Comparison of ENCODE assay signal across 15 cellular contexts in genomic region chr4:7322166-7322991, GRCh38.
DNase-seq lines count a peak whose midpoint lies in the region; ATAC-seq and TF ChIP-seq lines count a peak whose summit lies in the region.
"Had no signal": no experiment of that assay in that cellular context is flagged by ENCODE, and none has a peak within 500 bp of the region (broad histone marks: within the 10 kb centered on the region; RNA-seq: fewer than 3 reads in every experiment).

No MANE protein-coding gene starts in this region.

- no peak overlapping the region for H2AFZ ChIP-seq in GM23338

- no peaks in the 10 kb centered on the region for H4K20me1 ChIP-seq in GM23338 (replicated peaks; ENCODE audit: insufficient read depth)

- no peak for TF ChIP-seq POLR2A in ovary (IDR thresholded peaks at IDR 0.05)

- peaks cover 4% of the 10 kb centered on the region; the same call in 1 of the 2 replicates for H3K9me2 ChIP-seq in GM23338 (ENCODE audit: insufficient read depth)

- H3K9me3 ChIP-seq in ovary: no peaks in the 10 kb centered on the region

- TF ChIP-seq CTCF in GM23338 (conservative IDR thresholded peaks at IDR 0.05; ENCODE audit: low read depth in 2 of 2) (no peak), ovary (IDR thresholded peaks at IDR 0.05) (no peak)

- peak; percentile 35 for DNase-seq in GM23338 (ENCODE audit: low spot score)
- peak in 34 of 58 donors; percentile 26 to 80 (median 58) for DNase-seq in anterior cingulate cortex (lab: John Stamatoyannopoulos, UW)
- peak; percentile 54 for DNase-seq in iPS-NIHi11 (ENCODE audit: low spot score)
- peak; percentile 52 to 74 (median 65) for DNase-seq in ovary
- no peak for DNase-seq in activated T-helper 2 cell treated with anti-CD3 and anti-CD28 coated beads, Interferon-gamma antibody, Interleukin-2, Interleukin-4, amounts not matched to agents 10 μg/mL and 5 μg/mL and 100 μg/mL, durations not matched to agents 14 hours and 24 hours and 36 hours (ENCODE audit: low spot score)
- no peak for DNase-seq in NCI-H1048 (lab: John Stamatoyannopoulos, UW)
- DNase-seq: activated CD4-positive, CD25-positive, alpha-beta regulatory T cell treated with anti-CD3 and anti-CD28 coated beads, Interleukin-2, amount 50 U/mL, for 72 hours; effector memory CD8-positive, alpha-beta T cell; HCEC 1CT; NK-92 treated with Interleukin-12 subunit alpha and Interleukin-12 subunit beta, amount 100 ng/mL, for 24 hours; stimulated activated naive CD4-positive, alpha-beta T cell treated with Interleukin-2 at 50 U/mL for 16 hours had no signal

- H3K4me3 ChIP-seq in GM23338 (no peak overlapping the region), ovary (no peak overlapping the region)
- H3K4me3 ChIP-seq: GM12878 had no signal

- TF ChIP-seq EP300 in ovary (IDR thresholded peaks at IDR 0.05): no peak

- 29 to 40% (median 37%) methylated on average over 18 of the region's 18 CpGs for WGBS in ovary, 3 donors

- peaks cover 9% of the 10 kb centered on the region for H3K4me1 Mint-ChIP-seq in GM23338
- H3K4me1 Mint-ChIP-seq in activated T-helper 2 cell treated with anti-CD3 and anti-CD28 coated beads, Interferon-gamma antibody, Interleukin-2, Interleukin-4, amounts not matched to agents 10 μg/mL and 5 μg/mL and 100 μg/mL, durations not matched to agents 14 hours and 24 hours and 36 hours (ENCODE audit: low read depth): no peaks in the 10 kb centered on the region
- H3K4me1 Mint-ChIP-seq in stimulated activated memory B cell treated with anti-CD40 and anti-IgM and Interleukin-4, amounts not matched to agents 10 μg/mL and 1 μg/mL and 100 μg/mL, for 72 hours: no peaks in the 10 kb centered on the region

- no peaks in the 10 kb centered on the region for H3F3A ChIP-seq in GM23338 (replicated peaks; ENCODE audit: low read depth)

- H3K4me2 ChIP-seq in GM23338: no peak overlapping the region

- H3K27me3 ChIP-seq in GM23338 (ENCODE audit: insufficient read depth) (no peaks in the 10 kb centered on the region), ovary (no peaks in the 10 kb centered on the region)

- no peaks in the 10 kb centered on the region for H3K79me2 ChIP-seq in GM23338 (replicated peaks; ENCODE audit: insufficient read depth)

- H3K27me3 Mint-ChIP-seq in GM23338 (ENCODE audit: insufficient read depth, low read depth, poor library complexity): peaks cover 5% of the 10 kb centered on the region
- H3K27me3 Mint-ChIP-seq in activated T-helper 2 cell treated with anti-CD3 and anti-CD28 coated beads, Interferon-gamma antibody, Interleukin-2, Interleukin-4, amounts not matched to agents 10 μg/mL and 5 μg/mL and 100 μg/mL, durations not matched to agents 14 hours and 24 hours and 36 hours (ENCODE audit: low read depth): no peaks in the 10 kb centered on the region
- H3K27me3 Mint-ChIP-seq in stimulated activated memory B cell treated with anti-CD40 and anti-IgM and Interleukin-4, amounts not matched to agents 10 μg/mL and 1 μg/mL and 100 μg/mL, for 72 hours: peaks cover 7% of the 10 kb centered on the region

- no peaks in the 10 kb centered on the region for H3K4me1 ChIP-seq in GM23338 (ENCODE audit: insufficient read depth)
- H3K4me1 ChIP-seq in ovary (ENCODE audit: insufficient read depth): peaks cover 2% of the 10 kb centered on the region

- ATAC-seq in GM23338 (peak; percentile 56), HG02970 (IDR thresholded peaks at IDR 0.05; ENCODE audit: low FRiP score, unreplicated experiment) (no peak)
- ATAC-seq in stimulated activated memory B cell treated with anti-CD40 and anti-IgM and Interleukin-4, amounts not matched to agents 10 μg/mL and 1 μg/mL and 100 μg/mL, for 72 hours: no peak
- ATAC-seq: effector memory CD8-positive, alpha-beta T cell; GM12878 had no signal

- no peak overlapping the region for H3K27ac ChIP-seq in GM23338 (ENCODE audit: low read depth)
- H3K27ac ChIP-seq in ovary: no peak overlapping the region

- no peak overlapping the region for H3K4me3 Mint-ChIP-seq in GM23338
- H3K4me3 Mint-ChIP-seq in activated T-helper 2 cell treated with anti-CD3 and anti-CD28 coated beads, Interferon-gamma antibody, Interleukin-2, Interleukin-4, amounts not matched to agents 10 μg/mL and 5 μg/mL and 100 μg/mL, durations not matched to agents 14 hours and 24 hours and 36 hours (ENCODE audit: low read depth): no peak overlapping the region
- no peak overlapping the region for H3K4me3 Mint-ChIP-seq in stimulated activated memory B cell treated with anti-CD40 and anti-IgM and Interleukin-4, amounts not matched to agents 10 μg/mL and 1 μg/mL and 100 μg/mL, for 72 hours
- H3K4me3 Mint-ChIP-seq: effector memory CD8-positive, alpha-beta T cell; T-helper 1 cell treated with Interleukin-12 subunit alpha and Interleukin-12 subunit beta and Interleukin-4 antibody, amounts not matched to agents 30 μg/mL and 1 μg/mL, for 36 hours had no signal

- H3K9me3 Mint-ChIP-seq in GM23338: peaks cover 7% of the 10 kb centered on the region; the same call in 1 of the 3 replicates
- peaks cover 7% of the 10 kb centered on the region for H3K9me3 Mint-ChIP-seq in activated T-helper 2 cell treated with anti-CD3 and anti-CD28 coated beads, Interferon-gamma antibody, Interleukin-2, Interleukin-4, amounts not matched to agents 10 μg/mL and 5 μg/mL and 100 μg/mL, durations not matched to agents 14 hours and 24 hours and 36 hours
- peaks cover 10% of the 10 kb centered on the region for H3K9me3 Mint-ChIP-seq in stimulated activated memory B cell treated with anti-CD40 and anti-IgM and Interleukin-4, amounts not matched to agents 10 μg/mL and 1 μg/mL and 100 μg/mL, for 72 hours
- H3K9me3 Mint-ChIP-seq: effector memory CD8-positive, alpha-beta T cell had no signal

- H3K36me3 Mint-ChIP-seq in GM23338 (ENCODE audit: low read depth): peaks cover 4% of the 10 kb centered on the region; the same call in 2 of the 3 replicates
- no peaks in the 10 kb centered on the region for H3K36me3 Mint-ChIP-seq in activated T-helper 2 cell treated with anti-CD3 and anti-CD28 coated beads, Interferon-gamma antibody, Interleukin-2, Interleukin-4, amounts not matched to agents 10 μg/mL and 5 μg/mL and 100 μg/mL, durations not matched to agents 14 hours and 24 hours and 36 hours (ENCODE audit: low read depth)
- no peaks in the 10 kb centered on the region for H3K36me3 Mint-ChIP-seq in stimulated activated memory B cell treated with anti-CD40 and anti-IgM and Interleukin-4, amounts not matched to agents 10 μg/mL and 1 μg/mL and 100 μg/mL, for 72 hours

- intact Hi-C loops in ovary (cut with DNase I): no loop called here
- intact Hi-C loops in activated T-helper 2 cell treated with anti-CD3 and anti-CD28 coated beads, Interferon-gamma antibody, Interleukin-2, Interleukin-4, amounts not matched to agents 10 μg/mL and 5 μg/mL and 100 μg/mL, durations not matched to agents 14 hours and 24 hours and 36 hours (cut with micrococcal nuclease): no loop called here

- no peak overlapping the region for H3K27ac Mint-ChIP-seq in GM23338
- H3K27ac Mint-ChIP-seq in activated T-helper 2 cell treated with anti-CD3 and anti-CD28 coated beads, Interferon-gamma antibody, Interleukin-2, Interleukin-4, amounts not matched to agents 10 μg/mL and 5 μg/mL and 100 μg/mL, durations not matched to agents 14 hours and 24 hours and 36 hours: no peak overlapping the region
- H3K27ac Mint-ChIP-seq in stimulated activated memory B cell treated with anti-CD40 and anti-IgM and Interleukin-4, amounts not matched to agents 10 μg/mL and 1 μg/mL and 100 μg/mL, for 72 hours: no peak overlapping the region
- H3K27ac Mint-ChIP-seq: T-helper 1 cell treated with Interleukin-12 subunit alpha and Interleukin-12 subunit beta and Interleukin-4 antibody, amounts not matched to agents 30 μg/mL and 1 μg/mL, for 36 hours had no signal

- H3K36me3 ChIP-seq in GM23338 (ENCODE audit: insufficient read depth) (no peaks in the 10 kb centered on the region), ovary (no peaks in the 10 kb centered on the region)

TF ChIP-seq in GM23338, 12 proteins besides CTCF, POLR2A, EP300 and RAD21 (continues in another document):
- TF ChIP-seq ETS1 (IDR thresholded peaks at IDR 0.05): no peak
- no peak for TF ChIP-seq POLR2AphosphoS5 (IDR thresholded peaks at IDR 0.05; ENCODE audit: low read depth)
- no peak for TF ChIP-seq CREB1 (CRISPR knock-in tag; IDR thresholded peaks at IDR 0.05; ENCODE audit: low read depth)
- no peak for TF ChIP-seq STAT1 (IDR thresholded peaks at IDR 0.05; ENCODE audit: unreplicated experiment)

Comparison
In these comparisons a context has a peak if more than half of its experiments do, and no peak if none do; other contexts are left out.
1. DNase-seq: peak in GM23338 (single experiment), anterior cingulate cortex (34 of 58), iPS-NIHi11 (single experiment) and ovary (5 of 5); none in activated T-helper 2 cell treated with anti-CD3 and anti-CD28 coated beads, Interferon-gamma antibody, Interleukin-2, Interleukin-4, amounts not matched to agents 10 μg/mL and 5 μg/mL and 100 μg/mL, durations not matched to agents 14 hours and 24 hours and 36 hours (single experiment) and NCI-H1048 (single experiment).